In the genomic region with DNA sequence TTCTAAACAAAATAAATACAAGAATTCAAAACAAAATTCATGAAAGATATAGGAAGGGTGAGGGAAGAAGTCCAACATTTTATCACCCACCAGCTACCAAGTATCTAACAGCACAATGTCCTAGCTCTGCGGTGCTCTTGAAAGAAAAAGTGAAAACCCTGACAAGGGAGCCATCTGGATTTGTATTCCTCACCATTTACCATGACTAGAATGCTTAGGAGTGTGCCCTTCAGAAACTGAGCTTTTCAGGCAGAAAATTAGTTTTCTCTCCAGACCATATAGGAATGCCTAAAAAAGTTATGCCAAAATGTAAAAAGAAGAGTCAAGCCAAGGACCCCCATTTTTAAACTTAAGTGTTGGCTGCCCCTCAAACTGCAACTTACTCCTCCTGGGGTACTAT, we compare ENCODE assay signal across 9 cellular contexts. TPM values are rescaled to one million over a fixed set of nuclear protein-coding genes. Genes with fewer than 3 reads are reported as not detected.
DNase-seq lines count a peak whose midpoint lies in the region; ATAC-seq, FAIRE-seq and TF ChIP-seq lines count a peak whose summit lies in the region.
"Had no signal": no experiment of that assay in that cellular context is flagged by ENCODE, and none has a peak within 500 bp of the region (broad histone marks: within the 10 kb centered on the region; RNA-seq: fewer than 3 reads in every experiment).

No MANE protein-coding gene starts in this region.

- in situ Hi-C loops in GM12878 (cut with MboI), result no loop called here

- FAIRE-seq in GM12878 (lab: Jason Lieb, UNC), result no peak
- no peak for FAIRE-seq in RCC 7860 (lab: Jason Lieb, UNC)
- FAIRE-seq: TTC549 had no signal

- no peak overlapping the region for H2AFZ ChIP-seq in Karpas-422 (ENCODE audit: low read length)
- H2AFZ ChIP-seq in GM12878 (ENCODE audit: control insufficient read depth, low read depth, low read length), result no peak overlapping the region

- H3K9me2 ChIP-seq in Karpas-422 (replicated peaks; ENCODE audit: insufficient read depth, low read length), result no peaks in the 10 kb centered on the region

- no peak for TF ChIP-seq RAD21 in GM12878 (IDR thresholded peaks at IDR 0.05; ENCODE audit: insufficient read depth, low read depth, low read length)

- H3K4me2 ChIP-seq in Karpas-422 (ENCODE audit: low read depth, low read length, poor library complexity, severe bottlenecking) (peak overlapping the region; percentile 87), GM12878 (ENCODE audit: control insufficient read depth, insufficient read depth) (peak overlapping the region; percentile 81)

- intact Hi-C loops in GM12878 (cut with micrococcal nuclease; ENCODE audit: unreplicated experiment), result no loop called here

- H3K9me3 ChIP-seq in Karpas-422 (ENCODE audit: low read length) (no peaks in the 10 kb centered on the region), GM12878 (replicated peaks; ENCODE audit: control insufficient read depth, insufficient read depth, low read length) (no peaks in the 10 kb centered on the region), neutrophil (no peaks in the 10 kb centered on the region)

- H3K79me2 ChIP-seq in Karpas-422 (ENCODE audit: low read length) (peaks cover 96% of the 10 kb centered on the region), GM12878 (ENCODE audit: control insufficient read depth, insufficient read depth, low read length) (peaks cover 98% of the 10 kb centered on the region)

- DNase-seq in EL, result peak; percentile 5
- no peak for DNase-seq in Karpas-422
- DNase-seq in GM12878 (ENCODE audit: low read depth, low spot score), result no peak
- no peak for DNase-seq in RCC 7860 (ENCODE audit: low spot score)
- no peak for DNase-seq in superior temporal gyrus (ENCODE audit: extremely low spot score)
- DNase-seq in occipital lobe (lab: John Stamatoyannopoulos, UW), result no peak
- DNase-seq in globus pallidus (ENCODE audit: low spot score), result no peak

- H3K27me3 ChIP-seq in Karpas-422 (ENCODE audit: low read length) (no peaks in the 10 kb centered on the region), GM12878 (replicated peaks in 1 of 2; ENCODE audit: control insufficient read depth in 2 of 2, insufficient read depth in 2 of 2, low read length in 1 of 2) (no peaks in the 10 kb centered on the region), neutrophil (no peaks in the 10 kb centered on the region)

- ATAC-seq in GM12878, result no peak

- RAD21 ChIA-PET in GM12878 (lab: Charles Lee; ENCODE audit: unreplicated experiment), result interaction anchor here (0.8 to 3.3 kb wide), 8 partner anchors 8 to 427 kb away, joined by 3 to 31 read pairs (median 4); a partner anchor contains a TSS

- POLR2A ChIA-PET in GM12878 (lab: Charles Lee), result interaction anchor here (0.5 to 5.5 kb wide), 5 partner anchors 7 to 532 kb away, joined by 6 to 74 read pairs (median 9); a partner anchor contains a TSS

- no peak for TF ChIP-seq CTCF in GM12878 (IDR thresholded peaks at IDR 0.05 in 2 of 3, conservative IDR thresholded peaks at IDR 0.05 in 1 of 3; ENCODE audit: control insufficient read depth in 2 of 3, extremely low read depth in 1 of 3, insufficient read depth in 1 of 3, low read depth in 3 of 3, low read length in 3 of 3)
- no peak for TF ChIP-seq CTCF in neutrophil (IDR thresholded peaks at IDR 0.05)

- H4K20me1 ChIP-seq in Karpas-422 (ENCODE audit: insufficient read depth, low read depth, low read length) (peaks cover 84% of the 10 kb centered on the region), GM12878 (ENCODE audit: control insufficient read depth, insufficient read depth) (peaks cover 3% of the 10 kb centered on the region; the same call in 1 of the 2 replicates)

- peak overlapping the region; percentile 79 for H3K4me3 ChIP-seq in Karpas-422 (ENCODE audit: low read length)
- H3K4me3 ChIP-seq in GM12878, result peak overlapping the region; percentile 86
- no peak overlapping the region for H3K4me3 ChIP-seq in neutrophil (ENCODE audit: low read depth in 1 of 2, low read length in 1 of 2)

- H3K27ac ChIP-seq in Karpas-422 (ENCODE audit: low read length) (peak overlapping the region; percentile 97), GM12878 (ENCODE audit: control insufficient read depth, insufficient read depth) (peak overlapping the region; percentile 98), neutrophil (peak overlapping the region; percentile 96)

- no peak for TF ChIP-seq EP300 in GM12878 (IDR thresholded peaks at IDR 0.05; ENCODE audit: borderline replicate concordance in 1 of 2, control insufficient read depth in 1 of 2, low read depth in 2 of 2, low read length in 2 of 2)

- H3K4me1 ChIP-seq in Karpas-422 (ENCODE audit: low read length), result peaks cover 83% of the 10 kb centered on the region
- peaks cover 16% of the 10 kb centered on the region for H3K4me1 ChIP-seq in GM12878 (ENCODE audit: control insufficient read depth, insufficient read depth, low read length)
- peaks cover 56 to 57% of the 10 kb centered on the region in 2 experiments for H3K4me1 ChIP-seq in neutrophil (ENCODE audit: control insufficient read depth in 1 of 2, insufficient read depth in 1 of 2, low read depth in 1 of 2, low read length in 1 of 2)

- SMC1A ChIA-PET in GM12878 (lab: Charles Lee; ENCODE audit: uncharacterized antibody, unreplicated experiment), result interaction anchor here (1.1 to 3.4 kb wide), 5 partner anchors 11 to 25 kb away, joined by 3 to 15 read pairs (median 7); no protein-coding TSS in a partner anchor

- no peak for TF ChIP-seq POLR2A in GM12878 (IDR thresholded peaks at IDR 0.05; ENCODE audit: low read depth, low read length)

- no TSS peak for BruUV-seq in GM12878 (replicated peaks; lab: Mats Ljungman, UMichigan)

- 7% methylated on average over 1 of the region's 1 CpG for WGBS in GM12878 (ENCODE audit: insufficient coverage, insufficient replicate concordance, low lambda C conversion rate, missing lambda C conversion rate)

- peaks cover 77% of the 10 kb centered on the region for H3K36me3 ChIP-seq in Karpas-422 (ENCODE audit: insufficient read depth, low read length)
- H3K36me3 ChIP-seq in GM12878 (ENCODE audit: control insufficient read depth in 2 of 2, insufficient read depth in 2 of 2, low read length in 1 of 2), result peaks cover 0 to 6% of the 10 kb centered on the region in 2 experiments; a peak in 1 of 4 replicates
- no peaks in the 10 kb centered on the region for H3K36me3 ChIP-seq in neutrophil

- H3K9ac ChIP-seq in Karpas-422 (ENCODE audit: low read length), result peak overlapping the region; percentile 98
- peak overlapping the region; percentile 99 for H3K9ac ChIP-seq in GM12878 (ENCODE audit: control insufficient read depth, insufficient read depth, low read length)

- CTCF ChIA-PET in GM12878 (lab: Yijun Ruan, JAX), result interaction anchor here (0.6 to 3.6 kb wide), 7 partner anchors 9 to 380 kb away, joined by 3 to 20 read pairs (median 4); no protein-coding TSS in a partner anchor

TF ChIP-seq in GM12878, 131 proteins besides CTCF, POLR2A, EP300 and RAD21 (continues in another document):
- 0 out of 2 replicates have a peak, but pooled peaks have one; percentile 77 for TF ChIP-seq WRNIP1 (IDR thresholded peaks at IDR 0.05; ENCODE audit: borderline replicate concordance, low read depth, low read length)

RNA-seq across cellular contexts. Expression of a gene that starts 4.5 kb away (rescaled TPM):
- total RNA-seq in Karpas-422 (2014; rRNA removed; shearing (Covaris generic); ENCODE audit: low replicate concordance), result 195 and 298 TPM in 2 replicates
- total RNA-seq in GM12878 (2013; cell fraction: nucleolus; rRNA removed), result 632 and 668 TPM in 2 replicates
- total RNA-seq in GM12878 (2014; rRNA removed) (254 and 275 TPM in 2 replicates), GM12878 (2014; rRNA removed; fragmentation: Illumina TruSeq; extraction: Trizol) (303 and 316 TPM in 2 replicates), GM12878 (2021) (216 and 236 TPM in 2 replicates), occipital lobe (60.4 TPM)
- polyA plus RNA-seq in GM12878 (2011; ENCODE audit: low read depth), result 155 TPM
- polyA plus RNA-seq in GM12878 (2011; rRNA removed) (288 and 497 TPM in 2 replicates), GM12878 (2014; fragmentation: Illumina TruSeq; extraction: Trizol) (301 and 362 TPM in 2 replicates), GM12878 (2014; fragmentation: Nextera tagmentation; extraction: Ambion mirVana) (100 to 1,000 TPM in 1 of 2 experiments, 10 to 100 TPM in 1; 92.9 to 152 TPM), GM12878 (2014; rRNA removed) (242 and 292 TPM in 2 replicates), GM12878 (2016; fragmentation: Nextera tagmentation; extraction: Ambion mirVana) (100 to 1,000 TPM; 154 to 178 TPM)
- 153 and 185 TPM in 2 replicates for polyA plus RNA-seq in GM12878 (2011; cell fraction: cytosol; rRNA removed)
- 284 and 322 TPM in 2 replicates for polyA plus RNA-seq in GM12878 (2011; cell fraction: nucleus; rRNA removed)
- polyA plus RNA-seq in GM12878 (2012), result 206 and 209 TPM in 2 replicates
- 166 and 193 TPM in 2 replicates for polyA minus RNA-seq in GM12878 (2011; rRNA and poly(A)+ RNA removed)
- polyA minus RNA-seq in GM12878 (2011; cell fraction: cytosol; rRNA and poly(A)+ RNA removed), result 77.5 and 93.6 TPM in 2 replicates
- polyA minus RNA-seq in GM12878 (2011; cell fraction: nucleus; rRNA and poly(A)+ RNA removed), result 192 and 319 TPM in 2 replicates

RNA-seq across cellular contexts. Expression of a gene that starts 4.7 kb away (rescaled TPM):
- total RNA-seq in Karpas-422 (2014; rRNA removed; shearing (Covaris generic); ENCODE audit: low replicate concordance), result 23.3 and 26.5 TPM in 2 replicates
- total RNA-seq in GM12878 (2013; cell fraction: nucleolus; rRNA removed), result 31.0 and 35.6 TPM in 2 replicates
- total RNA-seq in GM12878 (2014; rRNA removed) (15.7 and 18.0 TPM in 2 replicates), GM12878 (2014; rRNA removed; fragmentation: Illumina TruSeq; extraction: Trizol) (33.6 and 33.7 TPM in 2 replicates), GM12878 (2021) (26.8 and 27.6 TPM in 2 replicates), occipital lobe (8.4 TPM)
- 24.8 TPM for polyA plus RNA-seq in GM12878 (2011; ENCODE audit: low read depth)
- polyA plus RNA-seq in GM12878 (2011; rRNA removed) (35.2 and 46.4 TPM in 2 replicates), GM12878 (2014; fragmentation: Illumina TruSeq; extraction: Trizol) (44.8 and 48.9 TPM in 2 replicates), GM12878 (2014; fragmentation: Nextera tagmentation; extraction: Ambion mirVana) (10 to 100 TPM; 13.4 to 14.1 TPM), GM12878 (2014; rRNA removed) (21.2 and 24.7 TPM in 2 replicates), GM12878 (2016; fragmentation: Nextera tagmentation; extraction: Ambion mirVana) (10 to 100 TPM; 37.9 to 40.8 TPM)
- polyA plus RNA-seq in GM12878 (2011; cell fraction: cytosol; rRNA removed), result 16.6 and 18.2 TPM in 2 replicates
- 15.8 and 17.2 TPM in 2 replicates for polyA plus RNA-seq in GM12878 (2011; cell fraction: nucleus; rRNA removed)
- 23.4 and 24.9 TPM in 2 replicates for polyA plus RNA-seq in GM12878 (2012)
- polyA minus RNA-seq in GM12878 (2011; rRNA and poly(A)+ RNA removed), result 23.3 and 27.0 TPM in 2 replicates
- 14.6 and 16.2 TPM in 2 replicates for polyA minus RNA-seq in GM12878 (2011; cell fraction: cytosol; rRNA and poly(A)+ RNA removed)
- 18.8 and 21.9 TPM in 2 replicates for polyA minus RNA-seq in GM12878 (2011; cell fraction: nucleus; rRNA and poly(A)+ RNA removed)

Comparison
In these comparisons a context has a peak if more than half of its experiments do, and no peak if none do; other contexts are left out.
1. H3K4me3 ChIP-seq: peak in Karpas-422 (single experiment) and GM12878 (single experiment); none in neutrophil (0 of 2).
2. Peak in every context shown above with its lines, with median percentiles within 50 percentile points of each other: H3K27ac ChIP-seq.